ENCODE assay signal across 20 cellular contexts in genomic region chr1:201990427-201990826, GRCh38. TPM values are rescaled to one million over a fixed set of nuclear protein-coding genes. Genes with fewer than 3 reads are reported as not detected.
DNase-seq lines count a peak whose midpoint lies in the region; TF ChIP-seq lines count a peak whose summit lies in the region.
"Had no signal": no experiment of that assay in that cellular context is flagged by ENCODE, and none has a peak within 500 bp of the region (broad histone marks: within the 10 kb centered on the region; RNA-seq: fewer than 3 reads in every experiment).

No MANE protein-coding gene starts in this region.

- H3K4me3 Mint-ChIP-seq in chondrocyte (ENCODE audit: unreplicated experiment), result no peak overlapping the region

- no peak overlapping the region for H3K14ac ChIP-seq in neuronal stem cell (ENCODE audit: low read length)

- peak; percentile 24 for DNase-seq in activated effector memory CD4-positive, alpha-beta T cell treated with anti-CD3 and anti-CD28 coated beads, Interleukin-2, amount 50 U/mL, for 16 hours
- no peak for DNase-seq in activated effector memory CD4-positive, alpha-beta T cell treated with Interleukin-2 at 50 U/mL for 16 hours
- DNase-seq in chondrocyte (ENCODE audit: low spot score) (peak; percentile 9), left ventricle myocardium inferior (peak; percentile 49), stomach (peak; percentile 51), NCI-H510A treated with DMSO at 0.1 percent for 48 hours (lab: John Stamatoyannopoulos, UW) (no peak), HK-2 (ENCODE audit: unreplicated experiment) (no peak), neuronal stem cell (ENCODE audit: low spot score) (no peak)
- DNase-seq: EL, H7, Kasumi-1, MV-4-11, NCI-H1436, NCI-H2081, NCI-H526 treated with DMSO at 0.1 percent for 48 hours, RPMI8226 had no signal

- H3K27me3 ChIP-seq in left ventricle myocardium inferior (ENCODE audit: low read depth) (no peaks in the 10 kb centered on the region), stomach (no peaks in the 10 kb centered on the region), neuronal stem cell (ENCODE audit: control insufficient read depth in 3 of 3, insufficient read depth in 3 of 3, low read depth in 1 of 3, low read length in 3 of 3) (no peaks in the 10 kb centered on the region)
- H3K27me3 ChIP-seq: BLaER1 treated with 17β-estradiol and CSF1 and Interleukin-3, amounts not matched to agents 10 nM and 100 nM; SJSA1 had no signal

- WGBS in stomach, 5 donors, result 42 to 59% (median 48%) methylated on average over 6 of the region's 6 CpGs
- WGBS in neuronal stem cell (ENCODE audit: extremely low coverage in 2 of 2, insufficient read length in 2 of 2, insufficient replicate concordance in 1 of 2), 2 donors, result no CpG with 5 or more reads among the region's 6 CpGs

- H4K8ac ChIP-seq in neuronal stem cell (ENCODE audit: low read depth, low read length), result no peak overlapping the region

- no peak overlapping the region for H4K91ac ChIP-seq in neuronal stem cell (ENCODE audit: low read depth, low read length, poor library complexity)

- no peak overlapping the region for H2BK12ac ChIP-seq in neuronal stem cell (ENCODE audit: low read length)

- no peak overlapping the region for H3K4me2 ChIP-seq in neuronal stem cell (ENCODE audit: insufficient read depth, low read length, poor library complexity, severe bottlenecking)
- H3K4me2 ChIP-seq: BLaER1 treated with 17β-estradiol and CSF1 and Interleukin-3, amounts not matched to agents 10 nM and 100 nM had no signal

- H3K4me3 ChIP-seq in left ventricle myocardium inferior (no peak overlapping the region), stomach (no peak overlapping the region), neuronal stem cell (ENCODE audit: low read length in 2 of 2) (no peak overlapping the region)
- H3K4me3 ChIP-seq: BLaER1 treated with 17β-estradiol and CSF1 and Interleukin-3, amounts not matched to agents 10 nM and 100 nM; SJSA1 had no signal

- no peak overlapping the region for H3K18ac ChIP-seq in neuronal stem cell (ENCODE audit: low read length)

- no peak overlapping the region for H3K23ac ChIP-seq in neuronal stem cell (ENCODE audit: low read depth, low read length, poor library complexity)

- no peak overlapping the region for H3K4ac ChIP-seq in neuronal stem cell (ENCODE audit: low read length)

- H2BK120ac ChIP-seq in neuronal stem cell (ENCODE audit: low read depth, low read length), result no peak overlapping the region

- H3K36me3 ChIP-seq in left ventricle myocardium inferior, result peaks cover 57% of the 10 kb centered on the region
- peaks cover 44 to 75% (median 71%) of the 10 kb centered on the region in 4 donors for H3K36me3 ChIP-seq in stomach
- H3K36me3 ChIP-seq in neuronal stem cell (replicated peaks in 1 of 2; ENCODE audit: control insufficient read depth in 2 of 2, insufficient read depth in 2 of 2, low read length in 2 of 2), result peaks cover 16 to 74% of the 10 kb centered on the region in 2 donors

- peaks cover 7% of the 10 kb centered on the region for H3K4me1 Mint-ChIP-seq in chondrocyte (ENCODE audit: low read depth)

- H2BK15ac ChIP-seq in neuronal stem cell (ENCODE audit: low read length), result no peak overlapping the region

- H2AFZ ChIP-seq in neuronal stem cell (ENCODE audit: low read length), result no peak overlapping the region

- TF ChIP-seq CTCF in chondrocyte (IDR thresholded peaks at IDR 0.05) (no peak), left ventricle myocardium inferior (IDR thresholded peaks at IDR 0.05; ENCODE audit: borderline replicate concordance) (no peak), stomach (IDR thresholded peaks at IDR 0.05) (no peak)

- TF ChIP-seq POLR2A in stomach (IDR thresholded peaks at IDR 0.05), result no peak

- TF ChIP-seq EP300 in stomach (IDR thresholded peaks at IDR 0.05), result no peak

- H3K9ac ChIP-seq in neuronal stem cell (ENCODE audit: low read depth, low read length, poor library complexity), result no peak overlapping the region
- H3K9ac ChIP-seq: BLaER1 treated with 17β-estradiol and CSF1 and Interleukin-3, amounts not matched to agents 10 nM and 100 nM had no signal

- H3K9me3 ChIP-seq in left ventricle myocardium inferior (replicated peaks) (no peaks in the 10 kb centered on the region), stomach (no peaks in the 10 kb centered on the region), neuronal stem cell (replicated peaks in 1 of 2; ENCODE audit: control insufficient read depth in 2 of 2, insufficient read depth in 1 of 2, low read depth in 1 of 2, low read length in 2 of 2) (no peaks in the 10 kb centered on the region)
- H3K9me3 ChIP-seq: BLaER1 treated with 17β-estradiol and CSF1 and Interleukin-3, amounts not matched to agents 10 nM and 100 nM; SJSA1 had no signal

- peaks cover 35% of the 10 kb centered on the region for H3K36me3 Mint-ChIP-seq in chondrocyte (ENCODE audit: low read depth)

- H2BK5ac ChIP-seq in neuronal stem cell (ENCODE audit: low read length), result no peak overlapping the region

- no peak overlapping the region for H3K27ac Mint-ChIP-seq in chondrocyte (ENCODE audit: unreplicated experiment)

- peaks cover 35% of the 10 kb centered on the region for H3K4me1 ChIP-seq in left ventricle myocardium inferior
- peaks cover 0 to 16% (median 5%) of the 10 kb centered on the region in 4 donors for H3K4me1 ChIP-seq in stomach
- peaks cover 0 to 2% of the 10 kb centered on the region in 2 donors for H3K4me1 ChIP-seq in neuronal stem cell (ENCODE audit: control insufficient read depth in 2 of 2, insufficient read depth in 1 of 2, low read depth in 1 of 2, low read length in 2 of 2)
- H3K4me1 ChIP-seq: SJSA1 had no signal

- intact Hi-C loops in left ventricle myocardium inferior (cut with micrococcal nuclease) (no loop called here), stomach (cut with DNase I; ENCODE audit: low total_unique reads) (no loop called here)

- H3K27ac ChIP-seq in left ventricle myocardium inferior (replicated peaks), result peak overlapping the region; percentile 46
- H3K27ac ChIP-seq in stomach, result no peak overlapping the region
- H3K27ac ChIP-seq in neuronal stem cell (replicated peaks; ENCODE audit: low read length), result no peak overlapping the region
- H3K27ac ChIP-seq: 22Rv1; BLaER1 treated with 17β-estradiol and CSF1 and Interleukin-3, amounts not matched to agents 10 nM and 100 nM; SJSA1 had no signal

- H3K9me3 Mint-ChIP-seq in chondrocyte (ENCODE audit: low read depth), result no peaks in the 10 kb centered on the region

- H3K27me3 Mint-ChIP-seq in chondrocyte (ENCODE audit: low read depth), result no peaks in the 10 kb centered on the region

- H3K79me1 ChIP-seq in neuronal stem cell (ENCODE audit: low read depth, low read length), result no peaks in the 10 kb centered on the region

- H2AK5ac ChIP-seq in neuronal stem cell (ENCODE audit: low read depth, low read length), result no peak overlapping the region

RNA-seq across cellular contexts. Expression of gene RNPEP, which starts 8.0 kb away (rescaled TPM):
- total RNA-seq in chondrocyte (42.1 to 50.6 TPM (median 42.1 TPM) in 3 replicates), left ventricle myocardium inferior (16.6 TPM), stomach (100 to 1,000 TPM in 3 of 5 donors, 10 to 100 TPM in 2; 23.3 to 900 (median 102) TPM)
- polyA plus RNA-seq in stomach, result 10 to 100 TPM; 31.6 to 38.6 (median 37.6) TPM
- polyA plus RNA-seq in neuronal stem cell (2013, experiment 1 of 2), result 27.2 TPM
- polyA plus RNA-seq in neuronal stem cell (2013, experiment 2 of 2), result 27.7 TPM

RNA-seq across cellular contexts. Expression of gene ELF3, which starts 20.0 kb away (rescaled TPM):
- total RNA-seq in chondrocyte (0.10 to 0.40 TPM (median 0.36 TPM) in 3 replicates), left ventricle myocardium inferior (0.60 TPM), stomach (1,000 to 10,000 TPM in 1 of 5 donors, 100 to 1,000 TPM in 4; 174 to 1,083 (median 289) TPM)
- polyA plus RNA-seq in stomach, result 100 to 1,000 TPM; 146 to 253 (median 242) TPM
- polyA plus RNA-seq in neuronal stem cell (2013, experiment 1 of 2), result 2.7 TPM
- 2.6 TPM for polyA plus RNA-seq in neuronal stem cell (2013, experiment 2 of 2)

RNA-seq across cellular contexts. Expression of gene TIMM17A, which starts 35.1 kb away (rescaled TPM):
- total RNA-seq in chondrocyte (62.5 to 69.6 TPM (median 68.5 TPM) in 3 replicates), left ventricle myocardium inferior (87.5 TPM), stomach (10 to 100 TPM in 2 of 5 donors, 1 to 10 TPM in 3; 3.2 to 47.0 (median 7.1) TPM)
- polyA plus RNA-seq in stomach, result 10 to 100 TPM; 26.1 to 48.8 (median 37.4) TPM
- 29.4 TPM for polyA plus RNA-seq in neuronal stem cell (2013, experiment 1 of 2)
- 29.5 TPM for polyA plus RNA-seq in neuronal stem cell (2013, experiment 2 of 2)

RNA-seq across cellular contexts. Expression of gene LMOD1, which starts 44.1 kb away (rescaled TPM):
- total RNA-seq in chondrocyte (17.7 to 83.6 TPM (median 80.5 TPM) in 3 replicates), left ventricle myocardium inferior (9.2 TPM), stomach (100 to 1,000 TPM in 3 of 5 donors, 10 to 100 TPM in 2; 27.5 to 420 (median 102) TPM)
- polyA plus RNA-seq in stomach, result 100 to 1,000 TPM in 1 of 3 donors, 10 to 100 TPM in 2; 19.6 to 117 (median 22.9) TPM
- polyA plus RNA-seq in neuronal stem cell (2013, experiment 1 of 2), result 1.2 TPM
- polyA plus RNA-seq in neuronal stem cell (2013, experiment 2 of 2), result 1.2 TPM
- total RNA-seq: OCI-LY7 had no signal

Comparison
In these comparisons a context has a peak if more than half of its experiments do, and no peak if none do; other contexts are left out.
1. DNase-seq: peak in activated effector memory CD4-positive, alpha-beta T cell treated with anti-CD3 and anti-CD28 coated beads, Interleukin-2, amount 50 U/mL, for 16 hours (single experiment), chondrocyte (single experiment), left ventricle myocardium inferior (single experiment) and stomach (single experiment); none in activated effector memory CD4-positive, alpha-beta T cell treated with Interleukin-2 at 50 U/mL for 16 hours (single experiment), NCI-H510A treated with DMSO at 0.1 percent for 48 hours (single experiment), HK-2 (single experiment) and neuronal stem cell (single experiment).
2. RNA of gene ELF3, which starts 20.0 kb away (total RNA-seq): 174 to 1,083 TPM in stomach; 0.60 TPM in left ventricle myocardium inferior (single experiment) and 0.10 to 0.40 TPM in chondrocyte; every median in the first group is over 100 times any median in the second.